In genomic region chr16:9090960-9091866, GRCh38 we compare ENCODE assay signal across 8 cellular contexts. TPM values are rescaled to one million over a fixed set of nuclear protein-coding genes. Genes with fewer than 3 reads are reported as not detected.
DNase-seq lines count a peak whose midpoint lies in the region; ATAC-seq, FAIRE-seq and TF ChIP-seq lines count a peak whose summit lies in the region.

HAPSTR1 (plus strand) TSS chr16:9091644; CDS start chr16:9092045, 401 bp downstream.

- under 1% methylated on average over 40 of the region's 79 CpGs for WGBS in HepG2 (ENCODE audit: low lambda C conversion rate)

- peak within 1 kb of the TSS; percentile 98 for H3K4me2 ChIP-seq in HepG2 (ENCODE audit: low read depth, low read length)

- no TSS peak for BruUV-seq in HepG2 (replicated peaks; lab: Mats Ljungman, UMichigan)

- no peak within 1 kb of the TSS for H2AFZ ChIP-seq in HepG2 (ENCODE audit: low read length)

- TF ChIP-seq RAD21 in HepG2 (CRISPR knock-in tag; IDR thresholded peaks at IDR 0.05): peak; percentile 66

- peak within 1 kb of the TSS; percentile 85 for H3K27ac ChIP-seq in HepG2 (ENCODE audit: extremely low read length, insufficient read depth, low read length)

- in situ Hi-C loops in HepG2 (cut with HindIII; ENCODE audit: extremely low pct_ligation_motif_present, low pct_unique_long_range_greater_than_20kb): no loop called here

- peaks cover 36% of the 10 kb centered on the region for H4K20me1 ChIP-seq in HepG2 (ENCODE audit: insufficient read depth, low read length)

- DNase-seq in C1 segment of cervical spinal cord (lab: John Stamatoyannopoulos, UW) (peak; percentile 94 to 100 (median 99)), NCI-H748 treated with DMSO at 0.1 percent for 48 hours (lab: John Stamatoyannopoulos, UW) (peak; percentile 95), dermis blood vessel endothelial cell (peak; percentile 100), HepG2 (ENCODE audit: low spot score) (peak; percentile 100)
- peak; percentile 99 for DNase-seq in activated CD4-positive, alpha-beta T cell treated with anti-CD3 and anti-CD28 coated beads, Interleukin-2, amount 50 U/mL, for 4 hours
- peak; percentile 98 for DNase-seq in stimulated activated CD4-positive, alpha-beta T cell treated with anti-CD3 and anti-CD28 coated beads, Interleukin-4, amount 100 ng/mL, for 1 hour

- H3K9ac ChIP-seq in HepG2 (ENCODE audit: insufficient read depth, low read depth, low read length): peak within 1 kb of the TSS; percentile 97

- peaks cover 4 to 23% of the 10 kb centered on the region in 2 experiments; a peak in 4 of 5 replicates for H3K36me3 ChIP-seq in HepG2 (replicated peaks in 1 of 2; ENCODE audit: control insufficient read depth in 1 of 2, insufficient read depth in 2 of 2, low read length in 2 of 2)

- TF ChIP-seq CTCF in HepG2 (CRISPR knock-in tag; IDR thresholded peaks at IDR 0.05): no peak

- peak; percentile 85 for ATAC-seq in GM19372 (IDR thresholded peaks at IDR 0.05; ENCODE audit: low read depth, unreplicated experiment)
- ATAC-seq in HG03558 (IDR thresholded peaks at IDR 0.05; ENCODE audit: extremely low read depth, unreplicated experiment): peak; percentile 68
- ATAC-seq in HepG2: peak; percentile 94

- CTCF ChIA-PET in HepG2 (lab: Yijun Ruan, JAX; ENCODE audit: low intra/inter-chr PET ratio, low total read pairs): no interaction called here

- H3K27me3 ChIP-seq in HepG2 (ENCODE audit: control insufficient read depth in 1 of 2, insufficient read depth in 2 of 2, low read length in 2 of 2): no peaks in the 10 kb centered on the region; a peak in 1 of 5 replicates

- peak; percentile 39 to 41; a peak in 3 of 4 replicates for TF ChIP-seq EP300 in HepG2 (IDR thresholded peaks at IDR 0.05; ENCODE audit: low read depth in 2 of 2, low read length in 2 of 2)
- no peak; the same call in none of the 2 replicates for TF ChIP-seq EP300 in HepG2 (CRISPR knock-in tag; IDR thresholded peaks at IDR 0.05; ENCODE audit: borderline replicate concordance)

- peaks cover 64% of the 10 kb centered on the region for H3K4me1 ChIP-seq in HepG2 (ENCODE audit: insufficient read depth, low read length)

- intact Hi-C loops in HepG2 (cut with micrococcal nuclease; ENCODE audit: unreplicated experiment): loop anchor here (2.0 to 10.0 kb wide), 7 partner anchors 22 to 416 kb away; partner anchors contain the start of genes ABAT, CARHSP1 and LITAFD

- peak; percentile 81 for FAIRE-seq in HepG2 (lab: Jason Lieb, UNC)

- POLR2A ChIA-PET in HepG2 (lab: Yijun Ruan, JAX): interaction anchor here (0.6 to 3.2 kb wide), 52 partner anchors 11 to 1653 kb away, joined by 3 to 96 read pairs (median 6); partner anchors contain the start of genes ATF7IP2, CARHSP1, METTL22 and NUBP1

- peak within 1 kb of the TSS; percentile 95 to 98 (median 98) for H3K4me3 ChIP-seq in HepG2 (replicated peaks in 1 of 3; ENCODE audit: insufficient read depth in 1 of 3, low read depth in 2 of 3, low read length in 3 of 3)

- TF ChIP-seq POLR2A in HepG2 (IDR thresholded peaks at IDR 0.05; ENCODE audit: insufficient read depth in 1 of 2, low read depth in 2 of 2, low read length in 2 of 2): peak; percentile 97 to 99

- H3K9me3 ChIP-seq in HepG2 (ENCODE audit: low read length): no peaks in the 10 kb centered on the region

- peaks cover 46% of the 10 kb centered on the region for H3K79me2 ChIP-seq in HepG2 (ENCODE audit: insufficient read depth, low read length)

TF ChIP-seq in HepG2, 621 proteins besides CTCF, POLR2A, EP300 and RAD21 (continues in another document):
- TF ChIP-seq CEBPG (CRISPR knock-in tag; IDR thresholded peaks at IDR 0.05) (peak; percentile 53), NFYC (CRISPR knock-in tag; IDR thresholded peaks at IDR 0.05) (peak; percentile 94), STAG1 (CRISPR knock-in tag; IDR thresholded peaks at IDR 0.05) (no peak), ZNF513 (CRISPR knock-in tag; conservative IDR thresholded peaks at IDR 0.05) (0 out of 2 replicates have a peak, but pooled peaks have one; percentile 87), CEBPB (IDR thresholded peaks at IDR 0.05; ENCODE audit: borderline replicate concordance, low read depth, low read length) (peak; percentile 72), NFE2 (CRISPR knock-in tag; IDR thresholded peaks at IDR 0.05) (no peak), MIXL1 (CRISPR knock-in tag; IDR thresholded peaks at IDR 0.05) (peak; percentile 92), ZNF446 (CRISPR knock-in tag; IDR thresholded peaks at IDR 0.05) (no peak; the same call in 1 of the 2 replicates), ZFYVE20 (CRISPR knock-in tag; IDR thresholded peaks at IDR 0.05; ENCODE audit: borderline replicate concordance, low read depth) (0 out of 2 replicates have a peak, but pooled peaks have one; percentile 45), SPEN (CRISPR knock-in tag; IDR thresholded peaks at IDR 0.05; ENCODE audit: low read depth) (peak; percentile 74), ARNT2 (CRISPR knock-in tag; IDR thresholded peaks at IDR 0.05; ENCODE audit: low read depth) (peak; percentile 97), TFAP4 (IDR thresholded peaks at IDR 0.05; ENCODE audit: borderline replicate concordance, low read depth) (peak; percentile 40; the same call in 1 of the 2 replicates)

RNA-seq across cellular contexts. Expression of gene HAPSTR1, which starts in this region (rescaled TPM):
- total RNA-seq in dermis blood vessel endothelial cell: 70.1 and 81.4 TPM in 2 replicates
- 83.2 and 98.4 TPM in 2 replicates for total RNA-seq in HepG2 (2016; rRNA removed; fragmentation: Illumina TruSeq; extraction: Trizol)
- 7.8 and 8.2 TPM in 2 replicates for total RNA-seq in HepG2 (2016; cell fraction: cytosol; rRNA removed; fragmentation: Illumina TruSeq; extraction: Trizol; ENCODE audit: low read depth)
- total RNA-seq in HepG2 (2016; cell fraction: insoluble cytoplasmic fraction; rRNA removed; fragmentation: Illumina TruSeq; extraction: Trizol): 84.4 and 87.6 TPM in 2 replicates
- total RNA-seq in HepG2 (2016; cell fraction: membrane; rRNA removed; fragmentation: Illumina TruSeq; extraction: Trizol): 37.9 and 42.3 TPM in 2 replicates
- total RNA-seq in HepG2 (2016; cell fraction: nucleus; rRNA removed; fragmentation: Illumina TruSeq; extraction: Trizol): 61.0 and 71.2 TPM in 2 replicates
- polyA plus RNA-seq in HepG2 (2011; rRNA removed): 23.6 and 25.2 TPM in 2 replicates
- 10.9 and 17.5 TPM in 2 replicates for polyA plus RNA-seq in HepG2 (2011; cell fraction: cytosol; rRNA removed)
- polyA plus RNA-seq in HepG2 (2011; cell fraction: nucleus; rRNA removed): 18.7 and 24.1 TPM in 2 replicates
- polyA plus RNA-seq in HepG2 (2012): 23.7 and 25.0 TPM in 2 replicates
- polyA plus RNA-seq in HepG2 (2016; cell fraction: cytosol; fragmentation: Illumina TruSeq; extraction: Trizol; ENCODE audit: low read depth): 2.8 and 3.6 TPM in 2 replicates
- polyA plus RNA-seq in HepG2 (2016; cell fraction: insoluble cytoplasmic fraction; fragmentation: Illumina TruSeq; extraction: Trizol; ENCODE audit: low read depth): 37.1 and 37.6 TPM in 2 replicates
- 13.0 and 13.5 TPM in 2 replicates for polyA plus RNA-seq in HepG2 (2016; cell fraction: membrane; fragmentation: Illumina TruSeq; extraction: Trizol; ENCODE audit: low read depth)
- 44.6 and 47.8 TPM in 2 replicates for polyA plus RNA-seq in HepG2 (2016; cell fraction: nucleus; fragmentation: Illumina TruSeq; extraction: Trizol; ENCODE audit: insufficient read depth, low read depth)
- polyA minus RNA-seq in HepG2 (2011; rRNA and poly(A)+ RNA removed; ENCODE audit: low replicate concordance): 32.6 and 37.5 TPM in 2 replicates
- 34.0 and 41.8 TPM in 2 replicates for polyA minus RNA-seq in HepG2 (2011; cell fraction: cytosol; rRNA and poly(A)+ RNA removed)
- polyA minus RNA-seq in HepG2 (2011; cell fraction: nucleus; rRNA and poly(A)+ RNA removed): 81.2 and 89.8 TPM in 2 replicates

Comparison
In these comparisons a context has a peak if more than half of its experiments do, and no peak if none do; other contexts are left out.
1. Peak in every context shown above with its lines: DNase-seq, ATAC-seq, H3K4me3 ChIP-seq and H3K27ac ChIP-seq.